ENCODE assay signal across 8 cellular contexts in the genomic region with DNA sequence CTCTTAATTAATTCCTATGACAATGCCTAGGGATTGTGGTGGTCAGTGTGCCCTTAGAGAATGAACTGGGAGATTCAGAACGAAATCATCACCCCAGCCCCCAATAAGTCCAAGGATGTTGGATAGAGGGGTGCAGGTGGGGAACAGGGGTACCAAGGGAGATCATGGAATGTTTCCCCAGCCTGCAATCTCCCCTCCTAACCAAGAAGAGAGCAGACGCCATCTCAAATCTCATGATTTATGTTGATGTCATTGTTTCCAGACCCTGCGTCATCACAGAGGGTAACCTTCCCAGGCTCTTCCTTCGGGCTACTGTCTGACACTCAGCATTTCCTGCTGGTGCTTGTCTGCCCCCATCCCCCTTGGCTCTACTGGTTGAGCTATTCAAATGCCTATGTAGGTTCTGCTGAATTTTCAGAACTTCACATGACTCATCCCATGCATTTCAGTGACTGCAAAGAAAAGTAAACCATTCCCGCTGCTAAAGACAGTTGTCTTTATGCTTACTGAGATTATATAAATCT. TPM values are rescaled to one million over a fixed set of nuclear protein-coding genes. Genes with fewer than 3 reads are reported as not detected.
DNase-seq lines count a peak whose midpoint lies in the region; ATAC-seq lines count a peak whose summit lies in the region.

No MANE protein-coding gene starts in this region.

- intact Hi-C loops in Right ventricle myocardium superior (cut with DNase I), result no loop called here
- intact Hi-C loops in activated T-helper 1 cell treated with anti-CD3 and anti-CD28 coated beads, Interleukin-12 subunit alpha, Interleukin-12 subunit beta, Interleukin-2, Interleukin-4 antibody, amounts not matched to agents 30 ng/mL and 10 ng/mL and 1 ng/mL, durations not matched to agents 14 hours and 24 hours and 36 hours (cut with micrococcal nuclease), result no loop called here

- H3K36me3 Mint-ChIP-seq in activated T-helper 1 cell treated with anti-CD3 and anti-CD28 coated beads, Interleukin-12 subunit alpha, Interleukin-12 subunit beta, Interleukin-2, Interleukin-4 antibody, amounts not matched to agents 30 ng/mL and 10 ng/mL and 1 ng/mL, durations not matched to agents 14 hours and 24 hours and 36 hours (ENCODE audit: low read depth), result no peaks in the 10 kb centered on the region

- ATAC-seq in HG03196 (IDR thresholded peaks at IDR 0.05; ENCODE audit: unreplicated experiment), result no peak
- ATAC-seq in Right ventricle myocardium superior (ENCODE audit: poor library complexity), result no peak

- H3K4me3 ChIP-seq in H7 (ENCODE audit: insufficient read depth, low read depth, low read length), result no peak overlapping the region

- H3K9me3 Mint-ChIP-seq in activated T-helper 1 cell treated with anti-CD3 and anti-CD28 coated beads, Interleukin-12 subunit alpha, Interleukin-12 subunit beta, Interleukin-2, Interleukin-4 antibody, amounts not matched to agents 30 ng/mL and 10 ng/mL and 1 ng/mL, durations not matched to agents 14 hours and 24 hours and 36 hours, result no peaks in the 10 kb centered on the region

- peaks cover 21% of the 10 kb centered on the region for H3K4me1 Mint-ChIP-seq in activated T-helper 1 cell treated with anti-CD3 and anti-CD28 coated beads, Interleukin-12 subunit alpha, Interleukin-12 subunit beta, Interleukin-2, Interleukin-4 antibody, amounts not matched to agents 30 ng/mL and 10 ng/mL and 1 ng/mL, durations not matched to agents 14 hours and 24 hours and 36 hours (ENCODE audit: low read depth)

- no peaks in the 10 kb centered on the region; the same call in 1 of the 2 replicates for H3K36me3 ChIP-seq in H7 (replicated peaks; ENCODE audit: control insufficient read depth, insufficient read depth, low read length)

- no peak overlapping the region for H3K4me3 Mint-ChIP-seq in activated T-helper 1 cell treated with anti-CD3 and anti-CD28 coated beads, Interleukin-12 subunit alpha, Interleukin-12 subunit beta, Interleukin-2, Interleukin-4 antibody, amounts not matched to agents 30 ng/mL and 10 ng/mL and 1 ng/mL, durations not matched to agents 14 hours and 24 hours and 36 hours

- H3K27ac Mint-ChIP-seq in activated T-helper 1 cell treated with anti-CD3 and anti-CD28 coated beads, Interleukin-12 subunit alpha, Interleukin-12 subunit beta, Interleukin-2, Interleukin-4 antibody, amounts not matched to agents 30 ng/mL and 10 ng/mL and 1 ng/mL, durations not matched to agents 14 hours and 24 hours and 36 hours, result no peak overlapping the region

- H3K27me3 ChIP-seq in H7 (ENCODE audit: control insufficient read depth, insufficient read depth, low read length), result no peaks in the 10 kb centered on the region; the same call in 1 of the 2 replicates

- DNase-seq in A172 (ENCODE audit: low spot score), result peak; percentile 98
- DNase-seq in H7, result peak; percentile 71
- DNase-seq in activated CD4-positive, alpha-beta T cell treated with anti-CD3 and anti-CD28 coated beads for 48 hours, result peak; percentile 66
- peak; percentile 99 for DNase-seq in foreskin melanocyte
- DNase-seq in Right ventricle myocardium superior, result no peak
- no peak for DNase-seq in NOMO-1 treated with DMSO at 0.1 percent for 48 hours (lab: John Stamatoyannopoulos, UW; ENCODE audit: unreplicated experiment)
- no peak for DNase-seq in activated T-helper 1 cell treated with anti-CD3 and anti-CD28 coated beads, Interleukin-12 subunit alpha, Interleukin-12 subunit beta, Interleukin-2, Interleukin-4 antibody, amounts not matched to agents 30 ng/mL and 10 ng/mL and 1 ng/mL, durations not matched to agents 14 hours and 24 hours and 36 hours (ENCODE audit: low spot score)

- H3K27me3 Mint-ChIP-seq in activated T-helper 1 cell treated with anti-CD3 and anti-CD28 coated beads, Interleukin-12 subunit alpha, Interleukin-12 subunit beta, Interleukin-2, Interleukin-4 antibody, amounts not matched to agents 30 ng/mL and 10 ng/mL and 1 ng/mL, durations not matched to agents 14 hours and 24 hours and 36 hours (ENCODE audit: insufficient read depth), result peaks cover 13% of the 10 kb centered on the region

RNA-seq across cellular contexts. Expression of gene ITPKB, which starts 24.7 kb away (rescaled TPM):
- 1.9 and 2.3 TPM in 2 replicates for total RNA-seq in A172 (2014; rRNA removed; shearing (Covaris generic))
- 15.3 and 20.8 TPM in 2 replicates for total RNA-seq in H7 (2014; rRNA removed; shearing (Covaris generic))
- total RNA-seq in Right ventricle myocardium superior, result 21.2 TPM
- total RNA-seq in activated T-helper 1 cell treated with anti-CD3 and anti-CD28 coated beads, Interleukin-12 subunit alpha, Interleukin-12 subunit beta, Interleukin-2, Interleukin-4 antibody, amounts not matched to agents 30 ng/mL and 10 ng/mL and 1 ng/mL, durations not matched to agents 14 hours and 24 hours and 36 hours, result 38.3 and 38.5 TPM in 2 replicates

Comparison
In these comparisons a context has a peak if more than half of its experiments do, and no peak if none do; other contexts are left out.
1. DNase-seq: peak in A172 (single experiment), H7 (single experiment), activated CD4-positive, alpha-beta T cell treated with anti-CD3 and anti-CD28 coated beads for 48 hours (single experiment) and foreskin melanocyte (single experiment); none in Right ventricle myocardium superior (single experiment), NOMO-1 treated with DMSO at 0.1 percent for 48 hours (single experiment) and activated T-helper 1 cell treated with anti-CD3 and anti-CD28 coated beads, Interleukin-12 subunit alpha, Interleukin-12 subunit beta, Interleukin-2, Interleukin-4 antibody, amounts not matched to agents 30 ng/mL and 10 ng/mL and 1 ng/mL, durations not matched to agents 14 hours and 24 hours and 36 hours (single experiment).